ENCODE assay signal across 9 cellular contexts in the genomic region with DNA sequence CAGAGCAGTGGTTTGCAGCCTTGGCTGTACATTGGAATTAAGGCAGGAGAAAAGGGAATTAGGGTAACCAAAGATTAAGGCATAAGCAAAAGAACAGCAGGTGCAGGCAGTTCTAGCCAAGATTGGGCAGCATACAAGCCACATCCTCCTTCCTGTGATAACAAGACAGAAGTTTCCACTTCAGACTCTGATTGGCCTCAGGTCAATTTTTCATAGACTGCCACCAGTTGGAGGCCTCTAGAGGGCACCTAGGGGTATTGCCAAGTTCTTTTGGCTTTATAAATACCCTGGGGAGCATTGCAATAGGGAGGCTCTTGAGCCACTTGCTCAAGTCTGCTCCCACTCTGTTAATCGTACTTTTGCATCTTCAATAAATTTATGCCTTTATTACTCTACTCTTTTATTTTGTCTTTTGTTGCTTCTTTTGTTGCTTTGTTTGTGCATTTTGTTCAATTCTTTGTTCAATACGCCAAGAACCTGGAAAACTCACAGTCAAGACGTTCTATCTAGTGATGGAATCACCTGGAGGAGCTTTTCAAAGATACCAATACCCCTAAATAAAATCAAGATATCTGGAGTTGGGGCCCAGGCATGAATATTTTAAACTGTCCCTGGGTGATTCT. TPM values are rescaled to one million over a fixed set of nuclear protein-coding genes. Genes with fewer than 3 reads are reported as not detected.
A peak's percentile ranks its signal among the peaks of the same experiment; 100 is the strongest.
DNase-seq lines count a peak whose midpoint lies in the region; ATAC-seq and TF ChIP-seq lines count a peak whose summit lies in the region.
"Had no signal": no experiment of that assay in that cellular context is flagged by ENCODE, and none has a peak within 500 bp of the region (broad histone marks: within the 10 kb centered on the region; RNA-seq: fewer than 3 reads in every experiment).

No MANE protein-coding gene starts in this region.

- H3K27ac ChIP-seq in A673 (ENCODE audit: low read depth, low read length, poor library complexity, severe bottlenecking) = no peak overlapping the region
- H3K27ac ChIP-seq in Panc1 (ENCODE audit: low read length) = no peak overlapping the region
- no peak overlapping the region for H3K27ac ChIP-seq in heart right ventricle

- TF ChIP-seq CTCF in A673 (conservative IDR thresholded peaks at IDR 0.05; ENCODE audit: low read depth, low read length) (peak; percentile 46), Panc1 (IDR thresholded peaks at IDR 0.05) (peak; percentile 67), heart right ventricle (IDR thresholded peaks at IDR 0.05) (peak in 7 of 9 donors; percentile 30 to 56 (median 38))

- peaks cover 5% of the 10 kb centered on the region for H3K4me1 Mint-ChIP-seq in activated T-cell treated with anti-CD3 and anti-CD28 coated beads, Interleukin-2, amount 50 U/mL, for 72 hours (ENCODE audit: low read depth)
- H3K4me1 Mint-ChIP-seq: naive B cell had no signal

- H3K27ac Mint-ChIP-seq in activated T-cell treated with anti-CD3 and anti-CD28 coated beads, Interleukin-2, amount 50 U/mL, for 72 hours = no peak overlapping the region

- H3K9me3 Mint-ChIP-seq in activated T-cell treated with anti-CD3 and anti-CD28 coated beads, Interleukin-2, amount 50 U/mL, for 72 hours = no peaks in the 10 kb centered on the region

- H3K9me3 ChIP-seq in A673 (ENCODE audit: low read depth, low read length, poor library complexity, severe bottlenecking) (no peaks in the 10 kb centered on the region), Panc1 (ENCODE audit: control insufficient read depth, insufficient read depth, low read depth, low read length) (no peaks in the 10 kb centered on the region), heart right ventricle (no peaks in the 10 kb centered on the region)

- BruUV-seq in A673 (replicated peaks; lab: Mats Ljungman, UMichigan) (no TSS peak), Panc1 (replicated peaks; lab: Mats Ljungman, UMichigan) (no TSS peak)

- H3K27me3 Mint-ChIP-seq in activated T-cell treated with anti-CD3 and anti-CD28 coated beads, Interleukin-2, amount 50 U/mL, for 72 hours (ENCODE audit: low read depth) = peaks cover 2% of the 10 kb centered on the region

- DNase-seq in A673 (ENCODE audit: low spot score) = peak; percentile 80
- DNase-seq in Panc1 (ENCODE audit: low read depth, low spot score) = no peak
- DNase-seq in activated T-cell treated with anti-CD3 and anti-CD28 coated beads, Interleukin-2, amount 50 U/mL, for 72 hours = peak; percentile 34 to 60
- peak in 1 of 2 donors; percentile 59 for DNase-seq in heart right ventricle
- DNase-seq in stimulated activated CD4-positive, alpha-beta T cell treated with anti-CD3 and anti-CD28 coated beads, Interleukin-4, amount 100 ng/mL, for 48 hours (ENCODE audit: low read depth in 2 of 2) = peak; percentile 38 to 46
- DNase-seq in superior temporal gyrus (ENCODE audit: extremely low spot score) = no peak
- DNase-seq: naive B cell had no signal

- H3K4me3 ChIP-seq in A673 (ENCODE audit: low read depth, low read length, poor library complexity, severe bottlenecking) = no peak overlapping the region
- H3K4me3 ChIP-seq in Panc1 (ENCODE audit: low read depth in 2 of 2, low read length in 2 of 2) = no peak overlapping the region
- H3K4me3 ChIP-seq in heart right ventricle = no peak overlapping the region

- 70 to 81% methylated on average over 3 of the region's 3 CpGs for WGBS in heart right ventricle, 2 donors

- CTCF ChIA-PET in A673 (lab: Charles Lee) = interaction anchor here (0.6 kb wide), 1 partner anchor 1663 kb away, joined by 3 read pairs; no protein-coding TSS in a partner anchor
- CTCF ChIA-PET in Panc1 (lab: Charles Lee) = no interaction called here

- intact Hi-C loops in A673 (cut with micrococcal nuclease; ENCODE audit: unreplicated experiment) = no loop called here
- intact Hi-C loops in Panc1 (cut with micrococcal nuclease; ENCODE audit: unreplicated experiment) = no loop called here
- intact Hi-C loops in heart right ventricle (cut with DNase I) = loop anchor here in 1 of 10 donors (10.0 kb wide), 1 partner anchor 62 kb away; no protein-coding TSS in a partner anchor

- ATAC-seq in GM18519 (IDR thresholded peaks at IDR 0.05; ENCODE audit: low FRiP score, unreplicated experiment) (peak; percentile 78), HG03342 (IDR thresholded peaks at IDR 0.05; ENCODE audit: unreplicated experiment) (peak; percentile 74), Panc1 (peak; percentile 83), heart right ventricle (peak in 7 of 8 donors; percentile 67 to 91 (median 85))
- ATAC-seq in activated T-cell treated with anti-CD3 and anti-CD28 coated beads, Interleukin-2, amount 50 U/mL, for 72 hours (replicated peaks in 1 of 2) = peak; percentile 85 to 91

- H3K36me3 ChIP-seq in A673 (ENCODE audit: insufficient read depth, low read length, poor library complexity, severe bottlenecking) (no peaks in the 10 kb centered on the region), Panc1 (ENCODE audit: control insufficient read depth, insufficient read depth, low read length) (no peaks in the 10 kb centered on the region), heart right ventricle (no peaks in the 10 kb centered on the region)

- in situ Hi-C loops in Panc1 (cut with HindIII; ENCODE audit: low pct_unique_long_range_greater_than_20kb, low sequenced_read_pairs) = no loop called here

- H3K27me3 ChIP-seq in A673 (replicated peaks; ENCODE audit: insufficient read depth, low read depth, low read length, poor library complexity) (peaks cover 5% of the 10 kb centered on the region), Panc1 (ENCODE audit: control insufficient read depth, insufficient read depth, low read length) (no peaks in the 10 kb centered on the region), heart right ventricle (no peaks in the 10 kb centered on the region)

- POLR2A ChIA-PET in A673 (lab: Charles Lee; ENCODE audit: low non-redundant PET) (no interaction called here), Panc1 (lab: Charles Lee) (no interaction called here)

- no peaks in the 10 kb centered on the region for H3K4me1 ChIP-seq in A673 (ENCODE audit: insufficient read depth, low read length, poor library complexity, severe bottlenecking)
- no peaks in the 10 kb centered on the region for H3K4me1 ChIP-seq in Panc1 (ENCODE audit: control insufficient read depth, insufficient read depth, low read length)
- peaks cover 0 to 13% (median 0%) of the 10 kb centered on the region in 9 donors for H3K4me1 ChIP-seq in heart right ventricle

- no peak overlapping the region for H3K4me3 Mint-ChIP-seq in activated T-cell treated with anti-CD3 and anti-CD28 coated beads, Interleukin-2, amount 50 U/mL, for 72 hours
- H3K4me3 Mint-ChIP-seq: naive B cell had no signal

- H3K36me3 Mint-ChIP-seq in activated T-cell treated with anti-CD3 and anti-CD28 coated beads, Interleukin-2, amount 50 U/mL, for 72 hours (ENCODE audit: insufficient read depth in 2 of 2) = no peaks in the 10 kb centered on the region
- H3K36me3 Mint-ChIP-seq: naive B cell had no signal

RNA-seq across cellular contexts. Expression of a gene that starts 32.2 kb away (rescaled TPM):
- total RNA-seq in A673 (2021) (0.09 and 0.37 TPM in 2 replicates), Panc1 (2021; ENCODE audit: unreplicated experiment) (3.9 TPM), heart right ventricle (1 to 10 TPM; 1.1 to 5.5 (median 3.5) TPM)
- polyA plus RNA-seq in Panc1 (2012; ENCODE audit: insufficient read length) = 1.1 TPM
- total RNA-seq in activated T-cell treated with anti-CD3 and anti-CD28 coated beads, Interleukin-2, amount 50 U/mL, for 72 hours = 1 to 10 TPM in 1 of 2 donors, under 1 TPM in 1; 0.74 to 1.1 TPM
- 1 to 10 TPM in 1 of 2 donors, under 1 TPM in 1; 0.22 to 1.4 TPM for polyA plus RNA-seq in heart right ventricle

Comparison
In these comparisons a context has a peak if more than half of its experiments do, and no peak if none do; other contexts are left out.
1. DNase-seq: peak in A673 (single experiment), activated T-cell treated with anti-CD3 and anti-CD28 coated beads, Interleukin-2, amount 50 U/mL, for 72 hours (2 of 2) and stimulated activated CD4-positive, alpha-beta T cell treated with anti-CD3 and anti-CD28 coated beads, Interleukin-4, amount 100 ng/mL, for 48 hours (2 of 2); none in Panc1 (single experiment) and superior temporal gyrus (single experiment).
2. Peak in every context shown above with its lines, with median percentiles within 50 percentile points of each other: CTCF ChIP-seq and ATAC-seq.